Comparison of ENCODE assay signal across 8 cellular contexts in the genomic region with DNA sequence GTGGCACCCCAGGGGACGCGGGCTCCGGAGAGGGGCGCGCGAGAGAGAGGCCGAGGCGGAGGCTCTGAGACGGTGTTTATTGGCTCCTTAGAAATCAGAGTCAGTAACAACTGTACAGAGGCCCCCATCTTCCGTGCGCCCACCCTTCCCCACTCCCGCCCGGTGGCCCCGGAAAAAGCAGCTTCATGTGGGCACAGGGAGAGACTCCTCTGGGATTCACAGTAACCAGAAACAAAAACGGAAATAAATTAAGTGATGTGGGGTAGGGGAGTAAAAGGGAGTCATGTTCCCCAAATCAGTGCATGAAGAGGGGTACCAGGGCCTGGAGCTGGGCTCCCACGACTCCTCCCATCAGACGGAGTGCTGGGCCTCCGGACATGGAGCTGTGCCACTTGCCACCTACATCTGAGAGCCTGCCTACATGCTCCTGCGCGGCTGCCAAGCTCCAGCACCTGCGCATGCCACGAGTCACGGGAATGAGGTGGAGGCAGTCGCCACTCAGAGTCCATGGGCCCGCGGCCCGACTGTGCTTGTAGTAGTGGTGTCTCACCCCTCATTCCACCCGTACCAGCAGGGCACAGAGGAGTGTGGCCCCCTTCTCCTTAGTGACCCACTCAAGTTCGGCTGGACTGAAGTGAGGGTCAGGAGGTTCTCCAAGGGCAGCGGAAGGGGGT. TPM values are rescaled to one million over a fixed set of nuclear protein-coding genes. Genes with fewer than 3 reads are reported as not detected.
A peak's percentile ranks its signal among the peaks of the same experiment; 100 is the strongest.
DNase-seq lines count a peak whose midpoint lies in the region; ATAC-seq and TF ChIP-seq lines count a peak whose summit lies in the region.

No MANE protein-coding gene starts in this region.

- 39 to 48% methylated on average over 26 to 30 of the region's 30 CpGs for WGBS in thyroid gland, 2 donors

- H3K27ac ChIP-seq in ascending aorta (peak overlapping the region; percentile 93 to 95), thyroid gland (peak overlapping the region; percentile 83 to 96 (median 83))

- H3K36me3 Mint-ChIP-seq in activated T-cell treated with anti-CD3 and anti-CD28 coated beads, Interleukin-2, amount 50 U/mL, for 4 hours (ENCODE audit: insufficient read depth): peaks cover 25% of the 10 kb centered on the region

- H3K4me3 Mint-ChIP-seq in activated T-cell treated with anti-CD3 and anti-CD28 coated beads, Interleukin-2, amount 50 U/mL, for 4 hours: peak overlapping the region; percentile 87

- H3K4me1 Mint-ChIP-seq in activated T-cell treated with anti-CD3 and anti-CD28 coated beads, Interleukin-2, amount 50 U/mL, for 4 hours (ENCODE audit: low read depth): peaks cover 39% of the 10 kb centered on the region

- no peak for TF ChIP-seq CTCF in ascending aorta (IDR thresholded peaks at IDR 0.05)
- no peak for TF ChIP-seq CTCF in thyroid gland (IDR thresholded peaks at IDR 0.05)

- ATAC-seq in activated T-cell treated with anti-CD3 and anti-CD28 coated beads, Interleukin-2, amount 50 U/mL, for 4 hours: no peak
- ATAC-seq in left colon: peak; percentile 12

- no peaks in the 10 kb centered on the region for H3K27me3 ChIP-seq in ascending aorta
- H3K27me3 ChIP-seq in thyroid gland: no peaks in the 10 kb centered on the region

- H3K4me3 ChIP-seq in ascending aorta (peak overlapping the region; percentile 81 to 88), thyroid gland (replicated peaks in 1 of 3) (peak overlapping the region; percentile 28 to 95 (median 68))

- H3K4me1 ChIP-seq in ascending aorta (peaks cover 10 to 25% of the 10 kb centered on the region in 2 donors), thyroid gland (peaks cover 10 to 26% of the 10 kb centered on the region in 2 donors)

- TF ChIP-seq POLR2A in thyroid gland (IDR thresholded peaks at IDR 0.05): no peak

- H3K36me3 ChIP-seq in ascending aorta: peaks cover 60 to 63% of the 10 kb centered on the region in 2 donors
- H3K36me3 ChIP-seq in thyroid gland: peaks cover 52 to 54% of the 10 kb centered on the region in 2 donors

- no peaks in the 10 kb centered on the region for H3K9me3 Mint-ChIP-seq in activated T-cell treated with anti-CD3 and anti-CD28 coated beads, Interleukin-2, amount 50 U/mL, for 4 hours

- no peaks in the 10 kb centered on the region for H3K27me3 Mint-ChIP-seq in activated T-cell treated with anti-CD3 and anti-CD28 coated beads, Interleukin-2, amount 50 U/mL, for 4 hours (ENCODE audit: low read depth)

- H3K9me3 ChIP-seq in ascending aorta: no peaks in the 10 kb centered on the region
- H3K9me3 ChIP-seq in thyroid gland: no peaks in the 10 kb centered on the region

- no peak for DNase-seq in activated T-cell treated with anti-CD3 and anti-CD28 coated beads, Interleukin-2, amount 50 U/mL, for 4 hours
- DNase-seq in activated T-cell treated with anti-CD3 and anti-CD28 coated beads, Interleukin-2, amount 50 U/mL, for 48 hours: no peak
- DNase-seq in ascending aorta (ENCODE audit: low spot score in 2 of 2) (no peak), left colon (peak in 1 of 2 donors; percentile 32), thyroid gland (no peak), NOMO-1 (lab: John Stamatoyannopoulos, UW; ENCODE audit: unreplicated experiment in 2 of 2) (no peak), SKM-1 (lab: John Stamatoyannopoulos, UW; ENCODE audit: unreplicated experiment) (no peak), NCI-H2107 (lab: John Stamatoyannopoulos, UW) (no peak)

- intact Hi-C loops in ascending aorta (cut with DNase I) (loop anchor here (1.0 kb wide), 1 partner anchor 14 kb away; a partner anchor contains a TSS), left colon (cut with DNase I, micrococcal nuclease) (no loop called here), thyroid gland (cut with DNase I) (no loop called here)

RNA-seq across cellular contexts. Expression of a gene that starts 0.5 kb away (rescaled TPM):
- total RNA-seq in activated T-cell treated with anti-CD3 and anti-CD28 coated beads, Interleukin-2, amount 50 U/mL, for 4 hours: 10 to 100 TPM; 80.6 to 92.8 (median 87.1) TPM
- total RNA-seq in ascending aorta (52.4 TPM), left colon (10 to 100 TPM; 71.2 to 72.4 TPM), thyroid gland (100 to 1,000 TPM in 2 of 4 donors, 10 to 100 TPM in 2; 69.5 to 130 (median 100) TPM)

RNA-seq across cellular contexts. Expression of a gene that starts 8.3 kb away (rescaled TPM):
- 1,000 to 10,000 TPM; 1,821 to 1,965 (median 1,822) TPM for total RNA-seq in activated T-cell treated with anti-CD3 and anti-CD28 coated beads, Interleukin-2, amount 50 U/mL, for 4 hours
- 248 TPM for total RNA-seq in ascending aorta
- 100 to 1,000 TPM; 330 to 413 TPM for total RNA-seq in left colon
- total RNA-seq in thyroid gland: 100 to 1,000 TPM; 135 to 210 (median 144) TPM

RNA-seq across cellular contexts. Expression of a gene that starts 13.4 kb away (rescaled TPM):
- 10 to 100 TPM; 73.1 to 88.0 (median 82.4) TPM for total RNA-seq in activated T-cell treated with anti-CD3 and anti-CD28 coated beads, Interleukin-2, amount 50 U/mL, for 4 hours
- total RNA-seq in ascending aorta (22.0 TPM), left colon (10 to 100 TPM; 32.7 to 44.5 TPM), thyroid gland (10 to 100 TPM; 18.5 to 32.8 (median 22.5) TPM)

RNA-seq across cellular contexts. Expression of a gene that starts 20.6 kb away (rescaled TPM):
- total RNA-seq in activated T-cell treated with anti-CD3 and anti-CD28 coated beads, Interleukin-2, amount 50 U/mL, for 4 hours: 100 to 1,000 TPM; 119 to 126 (median 123) TPM
- total RNA-seq in ascending aorta: 12.0 TPM
- total RNA-seq in left colon: 1 to 10 TPM; 4.1 to 9.0 TPM
- total RNA-seq in thyroid gland: 1 to 10 TPM in 3 of 4 donors, under 1 TPM in 1; 0.89 to 7.1 (median 3.8) TPM

RNA-seq across cellular contexts. Expression of a gene that starts 21.3 kb away (rescaled TPM):
- total RNA-seq in activated T-cell treated with anti-CD3 and anti-CD28 coated beads, Interleukin-2, amount 50 U/mL, for 4 hours: under 1 TPM in 1 of 3 donors, not detected in 2; 0.18 TPM
- not detected for total RNA-seq in ascending aorta
- 10 to 100 TPM; 19.7 to 23.6 TPM for total RNA-seq in left colon
- 1 to 10 TPM; 1.2 to 4.1 (median 2.1) TPM for total RNA-seq in thyroid gland
